20 cellular contexts compared by ENCODE assay signal in the genomic region with DNA sequence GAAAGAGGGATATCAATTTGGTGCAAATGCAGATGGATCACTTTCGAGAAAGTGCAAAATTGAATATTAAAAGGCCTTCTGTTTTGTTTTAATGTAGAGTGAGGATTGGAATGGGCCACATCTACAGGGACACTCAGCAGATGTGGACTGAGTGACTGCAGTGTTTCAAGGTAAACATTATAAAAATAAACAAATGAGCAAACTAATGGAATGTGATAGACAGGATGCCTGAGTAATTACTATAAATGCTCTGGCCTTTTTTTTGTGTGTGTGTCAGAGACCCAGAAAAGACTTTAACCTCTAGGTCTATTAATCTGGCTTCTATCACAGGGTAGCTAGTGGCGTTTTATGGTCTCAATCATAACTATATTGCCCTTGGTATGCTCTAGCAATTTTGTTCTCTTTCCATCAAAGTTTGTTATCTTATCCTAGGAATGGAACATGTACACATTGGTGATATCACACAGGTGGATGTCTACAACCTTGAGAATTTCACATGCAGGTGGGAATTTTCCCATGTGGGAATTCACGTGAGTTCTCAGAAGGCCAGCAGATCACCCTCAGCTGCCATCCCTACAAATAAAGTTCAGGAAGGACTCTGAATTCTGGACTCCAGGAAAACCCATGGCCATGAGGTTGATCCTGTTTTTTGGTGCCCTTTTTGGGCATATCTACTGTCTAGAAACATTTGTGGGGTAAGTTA. TPM values are rescaled to one million over a fixed set of nuclear protein-coding genes. Genes with fewer than 3 reads are reported as not detected.
DNase-seq lines count a peak whose midpoint lies in the region; ATAC-seq and TF ChIP-seq lines count a peak whose summit lies in the region.
"Had no signal": no experiment of that assay in that cellular context is flagged by ENCODE, and none has a peak within 500 bp of the region (broad histone marks: within the 10 kb centered on the region; RNA-seq: fewer than 3 reads in every experiment).

CPA2 (plus strand) TSS at position 606 of the 703 bp plus-strand sequence; CDS start at position 625, 19 bp downstream.

- H3K27me3 ChIP-seq in Caco-2 (replicated peaks; ENCODE audit: control insufficient read depth, insufficient read depth, low read length) (no peaks in the 10 kb centered on the region), IMR-90 (ENCODE audit: control insufficient read depth, insufficient read depth, low read length) (peaks cover 4% of the 10 kb centered on the region; the same call in 1 of the 2 replicates), trophoblast cell (ENCODE audit: insufficient read depth, low read length) (no peaks in the 10 kb centered on the region), endodermal cell (ENCODE audit: control insufficient read depth, insufficient read depth, low read length, poor library complexity, severe bottlenecking) (no peaks in the 10 kb centered on the region)
- H3K27me3 ChIP-seq: BLaER1 treated with 17β-estradiol and CSF1 and Interleukin-3, amounts not matched to agents 10 nM and 100 nM had no signal

- H2BK5ac ChIP-seq in IMR-90 (ENCODE audit: low read depth, low read length, poor library complexity, severe bottlenecking) (no peak within 1 kb of the TSS), trophoblast cell (ENCODE audit: low read depth, low read length, poor library complexity) (no peak within 1 kb of the TSS)

- H3K56ac ChIP-seq in IMR-90 (ENCODE audit: extremely low read depth, insufficient read depth, low read length), result no peak within 1 kb of the TSS

- no peak within 1 kb of the TSS for H2AK9ac ChIP-seq in IMR-90 (replicated peaks; ENCODE audit: low read depth, low read length, poor library complexity)

- no peak within 1 kb of the TSS for H3K18ac ChIP-seq in IMR-90 (ENCODE audit: low read depth, low read length)
- H3K18ac ChIP-seq in trophoblast cell (ENCODE audit: low read length), result no peak within 1 kb of the TSS

- H3K9me3 ChIP-seq in Caco-2, result no peaks in the 10 kb centered on the region
- H3K9me3 ChIP-seq in IMR-90 (ENCODE audit: control insufficient read depth, insufficient read depth, low read length), result no peaks in the 10 kb centered on the region
- peaks cover 4% of the 10 kb centered on the region for H3K9me3 ChIP-seq in trophoblast cell (ENCODE audit: insufficient read depth, low read depth, low read length)
- peaks cover 10% of the 10 kb centered on the region for H3K9me3 ChIP-seq in endodermal cell (ENCODE audit: control insufficient read depth, low read length)
- H3K9me3 ChIP-seq: A549; BLaER1 treated with 17β-estradiol and CSF1 and Interleukin-3, amounts not matched to agents 10 nM and 100 nM; HAP-1 had no signal

- peaks cover 5% of the 10 kb centered on the region for H3K36me3 Mint-ChIP-seq in Caco-2 (ENCODE audit: insufficient read depth, unreplicated experiment)
- H3K36me3 Mint-ChIP-seq in endodermal cell (ENCODE audit: low read depth), result no peaks in the 10 kb centered on the region
- H3K36me3 Mint-ChIP-seq: CD8-positive, alpha-beta memory T cell had no signal

- H4K91ac ChIP-seq in IMR-90 (ENCODE audit: insufficient read depth, low read depth, low read length) (no peak within 1 kb of the TSS), trophoblast cell (ENCODE audit: low read depth, low read length) (no peak within 1 kb of the TSS)

- no CpG with 5 or more reads among the region's 3 CpGs for WGBS in IMR-90 (ENCODE audit: extremely low coverage in 2 of 2, insufficient read length in 1 of 2), 2 experiments
- no CpG with 5 or more reads among the region's 3 CpGs for WGBS in trophoblast cell (ENCODE audit: extremely low coverage, insufficient coverage, insufficient read length)
- 94 to 97% methylated on average over 3 of the region's 3 CpGs for WGBS in endodermal cell (ENCODE audit: insufficient coverage in 1 of 2, insufficient read length in 1 of 2), 2 experiments

- H3K36me3 ChIP-seq in Caco-2 (ENCODE audit: control insufficient read depth, insufficient read depth, low read length) (no peaks in the 10 kb centered on the region), IMR-90 (ENCODE audit: control insufficient read depth, insufficient read depth, low read length) (no peaks in the 10 kb centered on the region), trophoblast cell (ENCODE audit: control insufficient read depth in 1 of 2, insufficient read depth in 2 of 2, low read length in 2 of 2) (no peaks in the 10 kb centered on the region), endodermal cell (ENCODE audit: control insufficient read depth, insufficient read depth, low read length) (no peaks in the 10 kb centered on the region)
- H3K36me3 ChIP-seq: BLaER1 treated with 17β-estradiol and CSF1 and Interleukin-3, amounts not matched to agents 10 nM and 100 nM; HAP-1 had no signal

- no peak within 1 kb of the TSS; the same call in 1 of the 2 replicates for H2BK20ac ChIP-seq in IMR-90 (ENCODE audit: low read depth, low read length)

- peaks cover 12% of the 10 kb centered on the region for H3K4me1 Mint-ChIP-seq in Caco-2 (ENCODE audit: low read depth, unreplicated experiment)
- H3K4me1 Mint-ChIP-seq in endodermal cell, result peaks cover 40% of the 10 kb centered on the region
- H3K4me1 Mint-ChIP-seq: CD8-positive, alpha-beta memory T cell had no signal

- TF ChIP-seq POLR2A in IMR-90 (IDR thresholded peaks at IDR 0.05; ENCODE audit: low read depth, low read length), result no peak

- intact Hi-C loops in Caco-2 (cut with micrococcal nuclease; ENCODE audit: unreplicated experiment), result no loop called here
- intact Hi-C loops in IMR-90 (cut with micrococcal nuclease), result no loop called here

- H3K23ac ChIP-seq in IMR-90 (ENCODE audit: low read depth, low read length) (0 out of 2 replicates have a peak within 1 kb of the TSS, but pooled peaks have one; percentile 27), trophoblast cell (ENCODE audit: low read length) (no peak within 1 kb of the TSS)

- H2BK120ac ChIP-seq in IMR-90 (ENCODE audit: low read depth, low read length) (no peak within 1 kb of the TSS), trophoblast cell (ENCODE audit: insufficient read depth, low read length, poor library complexity) (no peak within 1 kb of the TSS)

- H3K27ac ChIP-seq in IMR-90 (ENCODE audit: insufficient read depth, low read length), result no peak within 1 kb of the TSS
- H3K27ac ChIP-seq in trophoblast cell (ENCODE audit: low read depth, low read length), result no peak within 1 kb of the TSS
- H3K27ac ChIP-seq in endodermal cell (ENCODE audit: low read depth, low read length), result no peak within 1 kb of the TSS
- H3K27ac ChIP-seq: A549; BLaER1 treated with 17β-estradiol and CSF1 and Interleukin-3, amounts not matched to agents 10 nM and 100 nM had no signal

- H2AK5ac ChIP-seq in IMR-90 (ENCODE audit: low read depth, low read length) (no peak within 1 kb of the TSS), trophoblast cell (ENCODE audit: low read length) (no peak within 1 kb of the TSS)

- H4K12ac ChIP-seq in trophoblast cell (ENCODE audit: low read depth, low read length), result no peak within 1 kb of the TSS

- no peaks in the 10 kb centered on the region for H3K79me1 ChIP-seq in IMR-90 (ENCODE audit: low read depth in 1 of 2, low read length in 2 of 2)
- no peaks in the 10 kb centered on the region for H3K79me1 ChIP-seq in trophoblast cell (ENCODE audit: low read length)

- H3K4me2 ChIP-seq in IMR-90 (ENCODE audit: low read depth, low read length) (no peak within 1 kb of the TSS), trophoblast cell (ENCODE audit: low read length) (no peak within 1 kb of the TSS)
- H3K4me2 ChIP-seq: A549; BLaER1 treated with 17β-estradiol and CSF1 and Interleukin-3, amounts not matched to agents 10 nM and 100 nM had no signal

- CTCF ChIA-PET in Caco-2 (lab: Charles Lee) (no interaction called here), IMR-90 (lab: Yijun Ruan, JAX) (no interaction called here)

- H3K9ac ChIP-seq in IMR-90 (ENCODE audit: low read depth, low read length), result no peak within 1 kb of the TSS
- no peak within 1 kb of the TSS for H3K9ac ChIP-seq in trophoblast cell (ENCODE audit: low read length)
- no peak within 1 kb of the TSS for H3K9ac ChIP-seq in endodermal cell (ENCODE audit: extremely low read depth, low read length, poor library complexity, severe bottlenecking)
- H3K9ac ChIP-seq: BLaER1 treated with 17β-estradiol and CSF1 and Interleukin-3, amounts not matched to agents 10 nM and 100 nM had no signal

- H3K4ac ChIP-seq in IMR-90 (ENCODE audit: low read depth, low read length), result no peak within 1 kb of the TSS
- H3K4ac ChIP-seq in trophoblast cell (ENCODE audit: low read depth, low read length), result no peak within 1 kb of the TSS

- dilution Hi-C loops in IMR-90 (cut with HindIII; ENCODE audit: low sequenced_read_pairs, unreplicated experiment), result no loop called here

- no peaks in the 10 kb centered on the region for H4K20me1 ChIP-seq in IMR-90 (ENCODE audit: insufficient read depth, low read length)
- H4K20me1 ChIP-seq: BLaER1 treated with 17β-estradiol and CSF1 and Interleukin-3, amounts not matched to agents 10 nM and 100 nM had no signal

- ATAC-seq in IMR-90 (ENCODE audit: low read depth) (no peak), HG02642 (IDR thresholded peaks at IDR 0.05; ENCODE audit: poor library complexity, unreplicated experiment) (no peak)
- ATAC-seq: A549 had no signal

- BruUV-seq in Caco-2 (replicated peaks; lab: Mats Ljungman, UMichigan), result no TSS peak
- BruUV-seq in IMR-90 (replicated peaks; lab: Mats Ljungman, UMichigan), result no TSS peak

- peaks cover 16% of the 10 kb centered on the region for H3K4me1 ChIP-seq in Caco-2
- H3K4me1 ChIP-seq in IMR-90 (ENCODE audit: control insufficient read depth, insufficient read depth, low read length), result no peaks in the 10 kb centered on the region
- H3K4me1 ChIP-seq in trophoblast cell (ENCODE audit: control insufficient read depth in 1 of 2, insufficient read depth in 2 of 2, low read length in 2 of 2), result no peaks in the 10 kb centered on the region
- peaks cover 16% of the 10 kb centered on the region for H3K4me1 ChIP-seq in endodermal cell (ENCODE audit: control insufficient read depth, insufficient read depth, low read length)
- H3K4me1 ChIP-seq: A549 had no signal

- no peak within 1 kb of the TSS for H4K5ac ChIP-seq in IMR-90 (ENCODE audit: low read depth, low read length)

- no peak for TF ChIP-seq CTCF in Caco-2 (IDR thresholded peaks at IDR 0.05; ENCODE audit: insufficient read depth in 1 of 2, low read depth in 1 of 2, low read length in 1 of 2, severe bottlenecking in 1 of 2, unreplicated experiment in 1 of 2)
- TF ChIP-seq CTCF in IMR-90 (conservative IDR thresholded peaks at IDR 0.05; ENCODE audit: low read depth, low read length), result no peak
- no peak for TF ChIP-seq CTCF in endodermal cell (conservative IDR thresholded peaks at IDR 0.05)

- H3K27me3 Mint-ChIP-seq in Caco-2 (ENCODE audit: insufficient read depth, unreplicated experiment) (no peaks in the 10 kb centered on the region), endodermal cell (ENCODE audit: insufficient read depth) (peaks cover 2% of the 10 kb centered on the region)

- TF ChIP-seq RAD21 in IMR-90 (IDR thresholded peaks at IDR 0.05; ENCODE audit: low read length), result no peak

- no peaks in the 10 kb centered on the region; the same call in 1 of the 2 replicates for H3K9me1 ChIP-seq in IMR-90 (ENCODE audit: insufficient read depth, low read length)

- H3K27ac Mint-ChIP-seq in Caco-2 (ENCODE audit: unreplicated experiment), result peak within 1 kb of the TSS; percentile 13
- no peak within 1 kb of the TSS for H3K27ac Mint-ChIP-seq in endodermal cell
- H3K27ac Mint-ChIP-seq: CD8-positive, alpha-beta memory T cell had no signal

- H2BK15ac ChIP-seq in IMR-90 (ENCODE audit: low read depth, low read length), result no peak within 1 kb of the TSS

- H3K14ac ChIP-seq in IMR-90 (replicated peaks; ENCODE audit: low read depth, low read length), result 0 out of 2 replicates have a peak within 1 kb of the TSS, but pooled peaks have one; percentile 39
- H3K14ac ChIP-seq in trophoblast cell (ENCODE audit: low read length), result no peak within 1 kb of the TSS

- POLR2A ChIA-PET in Caco-2 (lab: Charles Lee) (no interaction called here), IMR-90 (lab: Charles Lee; ENCODE audit: unreplicated experiment) (no interaction called here)

- H3K9me3 Mint-ChIP-seq in Caco-2 (ENCODE audit: unreplicated experiment), result peaks cover 10% of the 10 kb centered on the region
- peaks cover 2% of the 10 kb centered on the region for H3K9me3 Mint-ChIP-seq in endodermal cell

- in situ Hi-C loops in IMR-90 (cut with MboI; ENCODE audit: low sequenced_read_pairs), result no loop called here

- H3K4me3 Mint-ChIP-seq in Caco-2 (ENCODE audit: unreplicated experiment), result peak within 1 kb of the TSS; percentile 6
- no peak within 1 kb of the TSS for H3K4me3 Mint-ChIP-seq in endodermal cell
- H3K4me3 Mint-ChIP-seq: CD8-positive, alpha-beta memory T cell had no signal

- H3K4me3 ChIP-seq in Caco-2 (ENCODE audit: low read depth, low read length) (no peak within 1 kb of the TSS), IMR-90 (ENCODE audit: insufficient read depth, low read depth, low read length) (no peak within 1 kb of the TSS), trophoblast cell (ENCODE audit: low read depth, low read length) (no peak within 1 kb of the TSS), endodermal cell (ENCODE audit: low read length) (no peak within 1 kb of the TSS)
- H3K4me3 ChIP-seq: A549; BLaER1 treated with 17β-estradiol and CSF1 and Interleukin-3, amounts not matched to agents 10 nM and 100 nM; HAP-1 had no signal

- peak within 1 kb of the TSS; percentile 79 for H2BK12ac ChIP-seq in trophoblast cell (ENCODE audit: low read length)

- DNase-seq in Caco-2 (peak in 1 of 2 experiments; percentile 30), IMR-90 (no peak), kidney tubule cell (ENCODE audit: low spot score) (peak; percentile 19), trophoblast cell (no peak), endodermal cell (no peak), HUDEP-2 (lab: John Stamatoyannopoulos, UW; ENCODE audit: unreplicated experiment in 76 of 76) (no peak), GOT3 (lab: John Stamatoyannopoulos, UW) (no peak)
- DNase-seq: CD8-positive, alpha-beta memory T cell; DMS 273 treated with DMSO at 0.1 percent for 48 hours; Kasumi-1; NCI-H1105 treated with DMSO at 0.1 percent for 48 hours; NCI-H1694 treated with DMSO at 0.1 percent for 48 hours; NCI-H2107; NCI-H2227 treated with DMSO at 0.1 percent for 48 hours; NCI-H524; SIG-M5 had no signal

- H2AFZ ChIP-seq in IMR-90 (replicated peaks; ENCODE audit: low read length, poor library complexity), result no peak within 1 kb of the TSS
- no peak within 1 kb of the TSS for H2AFZ ChIP-seq in trophoblast cell (ENCODE audit: insufficient read depth, low read length, poor library complexity)

- H3K79me2 ChIP-seq in trophoblast cell (ENCODE audit: control insufficient read depth, insufficient read depth, low read length, poor library complexity), result no peaks in the 10 kb centered on the region

- H4K8ac ChIP-seq in IMR-90 (ENCODE audit: low read depth in 2 of 2, low read length in 2 of 2), result no peak within 1 kb of the TSS
- no peak within 1 kb of the TSS for H4K8ac ChIP-seq in trophoblast cell (ENCODE audit: low read depth, low read length)

RNA-seq across cellular contexts. Expression of gene CPA2, which starts in this region (rescaled TPM):
- 26.1 and 27.6 TPM in 2 replicates for total RNA-seq in Caco-2 (2022)
- not detected in 2 replicates for total RNA-seq in IMR-90 (2012; rRNA removed)
- 0.05 TPM in 1 of 2 replicates, not detected in the other for polyA plus RNA-seq in IMR-90 (2012; rRNA removed)
- polyA plus RNA-seq in IMR-90 (2012; cell fraction: cytosol; rRNA removed), result 0.14 TPM in 1 of 2 replicates, not detected in the other
- polyA plus RNA-seq in IMR-90 (2012; cell fraction: nucleus; rRNA removed; ENCODE audit: low replicate concordance), result not detected in 2 replicates
- polyA plus RNA-seq in trophoblast cell (2013), result 0.17 and 0.18 TPM in 2 replicates
- under 1 TPM; 0.40 to 0.66 TPM for total RNA-seq in endodermal cell
- 0.75 TPM for polyA plus RNA-seq in endodermal cell (2013, experiment 1 of 2)
- polyA plus RNA-seq in endodermal cell (2013, experiment 2 of 2), result 0.79 TPM
- total RNA-seq: CD8-positive, alpha-beta memory T cell had no signal
- polyA plus RNA-seq: A549; CD8-positive, alpha-beta memory T cell had no signal

Comparison
In these comparisons a context has a peak if more than half of its experiments do, and no peak if none do; other contexts are left out.
1. RNA of gene CPA2 (total RNA-seq): 26.1 to 27.6 TPM in Caco-2; 0.40 to 0.66 TPM in endodermal cell and not detected in IMR-90; every median in the first group is over 10 times any median in the second.